Comparison of ENCODE assay signal across 1 cellular context in genomic region chr17:63516910-63517824, GRCh38.
TF ChIP-seq lines count a peak whose summit lies in the region.

No MANE protein-coding gene starts in this region.

TF ChIP-seq in HepG2, 621 proteins besides CTCF, POLR2A, EP300 and RAD21 (continued from another document and continues in another):
- TF ChIP-seq THRA (CRISPR knock-in tag; IDR thresholded peaks at IDR 0.05; ENCODE audit: borderline replicate concordance) (peak; percentile 99), YEATS2 (CRISPR knock-in tag; IDR thresholded peaks at IDR 0.05; ENCODE audit: borderline replicate concordance) (peak; percentile 16; the same call in 1 of the 2 replicates), GATAD2A (CRISPR knock-in tag; IDR thresholded peaks at IDR 0.05) (no peak; the same call in 1 of the 2 replicates), TRIM24 (CRISPR knock-in tag; IDR thresholded peaks at IDR 0.05) (peak; percentile 43; the same call in 1 of the 2 replicates), ZNF772 (CRISPR knock-in tag; IDR thresholded peaks at IDR 0.05) (peak; percentile 47; the same call in 1 of the 2 replicates), JDP2 (CRISPR knock-in tag; IDR thresholded peaks at IDR 0.05; ENCODE audit: borderline replicate concordance) (no peak; the same call in 1 of the 2 replicates), ATF4 (CRISPR knock-in tag; IDR thresholded peaks at IDR 0.05) (peak in 1 of 2 experiments; percentile 52; a peak in 1 of 4 replicates), ESRRA (CRISPR knock-in tag; IDR thresholded peaks at IDR 0.05; ENCODE audit: low read depth) (peak; percentile 94), ZNF124 (CRISPR knock-in tag; IDR thresholded peaks at IDR 0.05) (no peak), GZF1 (CRISPR knock-in tag; IDR thresholded peaks at IDR 0.05) (0 out of 2 replicates have a peak, but pooled peaks have one; percentile 52), ZSCAN9 (CRISPR knock-in tag; IDR thresholded peaks at IDR 0.05; ENCODE audit: borderline replicate concordance) (peak; percentile 43; the same call in 1 of the 2 replicates), GABPA (IDR thresholded peaks at IDR 0.05; ENCODE audit: low read depth, low read length) (no peak), GABPA (CRISPR knock-in tag; IDR thresholded peaks at IDR 0.05; ENCODE audit: low read depth) (no peak), ZSCAN29 (CRISPR knock-in tag; conservative IDR thresholded peaks at IDR 0.05) (no peak), TEF (CRISPR knock-in tag; IDR thresholded peaks at IDR 0.05) (no peak), DMAP1 (CRISPR knock-in tag; IDR thresholded peaks at IDR 0.05) (no peak), HNF1B (CRISPR knock-in tag; IDR thresholded peaks at IDR 0.05) (peak; percentile 95), TGIF2 (CRISPR knock-in tag; IDR thresholded peaks at IDR 0.05) (peak; percentile 35; the same call in 1 of the 2 replicates), PAXIP1 (CRISPR knock-in tag; conservative IDR thresholded peaks at IDR 0.05) (peak; percentile 93), ZNF780A (CRISPR knock-in tag; IDR thresholded peaks at IDR 0.05) (no peak), ZNF337 (CRISPR knock-in tag; IDR thresholded peaks at IDR 0.05; ENCODE audit: borderline replicate concordance, low read depth) (no peak), HNF4A (CRISPR knock-in tag; IDR thresholded peaks at IDR 0.05) (peak; percentile 95), JUND (CRISPR knock-in tag; IDR thresholded peaks at IDR 0.05) (peak; percentile 60; the same call in 1 of the 2 replicates), ZFP90 (CRISPR knock-in tag; IDR thresholded peaks at IDR 0.05; ENCODE audit: borderline replicate concordance) (no peak), ZNF629 (CRISPR knock-in tag; conservative IDR thresholded peaks at IDR 0.05) (peak; percentile 82), ZNF616 (CRISPR knock-in tag; IDR thresholded peaks at IDR 0.05; ENCODE audit: low read depth) (no peak), HOXD1 (CRISPR knock-in tag; IDR thresholded peaks at IDR 0.05) (no peak), PHF20 (CRISPR knock-in tag; IDR thresholded peaks at IDR 0.05) (no peak), RXRA (CRISPR knock-in tag; IDR thresholded peaks at IDR 0.05) (peak; percentile 91), ZNF709 (CRISPR knock-in tag; IDR thresholded peaks at IDR 0.05) (no peak), FOXO1 (CRISPR knock-in tag; IDR thresholded peaks at IDR 0.05) (peak; percentile 92), EED (CRISPR knock-in tag; IDR thresholded peaks at IDR 0.05) (no peak), ZFX (CRISPR knock-in tag; IDR thresholded peaks at IDR 0.05; ENCODE audit: low read depth) (peak; percentile 77), ZNF740 (CRISPR knock-in tag; IDR thresholded peaks at IDR 0.05) (no peak), PBX2 (CRISPR knock-in tag; IDR thresholded peaks at IDR 0.05) (no peak), ZNF383 (CRISPR knock-in tag; IDR thresholded peaks at IDR 0.05; ENCODE audit: borderline replicate concordance) (no peak), KDM3A (CRISPR knock-in tag; IDR thresholded peaks at IDR 0.05; ENCODE audit: low read depth) (peak; percentile 22; the same call in 1 of the 2 replicates), MAFF (IDR thresholded peaks at IDR 0.05; ENCODE audit: low read depth, low read length) (no peak), ZNF784 (CRISPR knock-in tag; IDR thresholded peaks at IDR 0.05; ENCODE audit: borderline replicate concordance) (no peak), MIER2 (CRISPR knock-in tag; IDR thresholded peaks at IDR 0.05) (peak; percentile 88), ZSCAN25 (CRISPR knock-in tag; IDR thresholded peaks at IDR 0.05) (peak; percentile 90; the same call in 1 of the 2 replicates), FOXC1 (CRISPR knock-in tag; IDR thresholded peaks at IDR 0.05; ENCODE audit: borderline replicate concordance) (peak; percentile 8; the same call in 1 of the 2 replicates), PRDM4 (CRISPR knock-in tag; IDR thresholded peaks at IDR 0.05; ENCODE audit: borderline replicate concordance) (no peak), MBNL3 (CRISPR knock-in tag; conservative IDR thresholded peaks at IDR 0.05) (no peak), ZUFSP (CRISPR knock-in tag; IDR thresholded peaks at IDR 0.05; ENCODE audit: borderline replicate concordance) (no peak), DMTF1 (CRISPR knock-in tag; IDR thresholded peaks at IDR 0.05) (no peak)
